26 cellular contexts compared by ENCODE assay signal in the genomic region with DNA sequence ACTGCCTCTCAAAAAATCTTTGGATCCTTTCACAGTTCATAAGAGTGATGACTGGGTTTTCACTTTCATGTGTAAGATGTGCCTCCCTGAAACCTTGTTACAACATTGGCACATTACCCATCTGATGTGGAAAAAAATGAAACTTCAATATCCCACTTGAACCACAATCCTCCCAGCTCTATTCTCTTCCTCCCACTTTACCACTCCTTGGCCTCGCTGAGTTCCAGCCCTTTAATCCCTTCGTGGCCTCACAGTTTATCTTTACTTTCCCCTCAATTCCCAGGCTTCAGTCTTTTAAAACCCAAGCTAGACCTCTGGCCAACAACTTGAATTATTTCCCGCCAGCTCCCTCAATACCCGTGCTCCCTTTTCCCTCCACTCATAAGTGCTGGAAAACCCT.
"Had no signal": no experiment of that assay in that cellular context is flagged by ENCODE, and none has a peak within 500 bp of the region (broad histone marks: within the 10 kb centered on the region; RNA-seq: fewer than 3 reads in every experiment).

No MANE protein-coding gene starts in this region.

- H3K79me2 ChIP-seq: hepatocyte had no signal

- H3K4me3 ChIP-seq: colonic mucosa, esophagus squamous epithelium, gastroesophageal sphincter, heart left ventricle, hepatocyte, left lung, lower lobe of right lung had no signal

- H3K27ac Mint-ChIP-seq: dendritic cell treated with granulocyte-macrophage colony-stimulating factor and Interleukin-4, amounts not matched to agents 40 ng/mL and 50 ng/mL, for 4 days; effector memory CD8-positive, alpha-beta T cell; endodermal cell had no signal

- H3K9me3 Mint-ChIP-seq: dendritic cell treated with granulocyte-macrophage colony-stimulating factor and Interleukin-4, amounts not matched to agents 40 ng/mL and 50 ng/mL, for 4 days; effector memory CD8-positive, alpha-beta T cell; endodermal cell had no signal

- H3K27me3 ChIP-seq: colonic mucosa had no signal

- ATAC-seq: effector memory CD8-positive, alpha-beta T cell; esophagus mucosa; foreskin keratinocyte; gastroesophageal sphincter; heart left ventricle; left cardiac atrium; left lung; left ventricle myocardium superior; lower lobe of right lung had no signal

- FAIRE-seq: endometrium, frontal cortex, islet of Langerhans, keratinocyte had no signal

- H2AFZ ChIP-seq: hepatocyte had no signal

- H3K4me2 ChIP-seq: hepatocyte had no signal

- H3K4me1 ChIP-seq: colonic mucosa, foreskin keratinocyte, left lung had no signal

- H3K4me3 Mint-ChIP-seq: dendritic cell treated with granulocyte-macrophage colony-stimulating factor and Interleukin-4, amounts not matched to agents 40 ng/mL and 50 ng/mL, for 4 days; effector memory CD8-positive, alpha-beta T cell; endodermal cell had no signal

- H3K9me3 ChIP-seq: colonic mucosa, esophagus squamous epithelium, gastroesophageal sphincter, heart left ventricle, left lung, lower lobe of right lung had no signal

- H3K27ac ChIP-seq: colonic mucosa, epithelial cell of prostate, esophagus squamous epithelium, foreskin keratinocyte, gastroesophageal sphincter, heart left ventricle, hepatocyte, left lung, lower lobe of right lung had no signal

- DNase-seq: cerebellar nuclear complex; colonic mucosa; cortex of kidney; effector CD8-positive, alpha-beta T cell; effector memory CD8-positive, alpha-beta T cell; endodermal cell; erythroblast; esophagus squamous epithelium; foreskin keratinocyte; heart left ventricle; hypothalamus; left cardiac atrium; left lung; left ventricle myocardium superior; lower lobe of right lung; mesenchymal stem cell; midbrain had no signal

- H3K36me3 ChIP-seq: colonic mucosa, esophagus squamous epithelium, gastroesophageal sphincter, heart left ventricle, left lung, lower lobe of right lung had no signal
